Comparison of ENCODE assay signal across 15 cellular contexts in the genomic region with DNA sequence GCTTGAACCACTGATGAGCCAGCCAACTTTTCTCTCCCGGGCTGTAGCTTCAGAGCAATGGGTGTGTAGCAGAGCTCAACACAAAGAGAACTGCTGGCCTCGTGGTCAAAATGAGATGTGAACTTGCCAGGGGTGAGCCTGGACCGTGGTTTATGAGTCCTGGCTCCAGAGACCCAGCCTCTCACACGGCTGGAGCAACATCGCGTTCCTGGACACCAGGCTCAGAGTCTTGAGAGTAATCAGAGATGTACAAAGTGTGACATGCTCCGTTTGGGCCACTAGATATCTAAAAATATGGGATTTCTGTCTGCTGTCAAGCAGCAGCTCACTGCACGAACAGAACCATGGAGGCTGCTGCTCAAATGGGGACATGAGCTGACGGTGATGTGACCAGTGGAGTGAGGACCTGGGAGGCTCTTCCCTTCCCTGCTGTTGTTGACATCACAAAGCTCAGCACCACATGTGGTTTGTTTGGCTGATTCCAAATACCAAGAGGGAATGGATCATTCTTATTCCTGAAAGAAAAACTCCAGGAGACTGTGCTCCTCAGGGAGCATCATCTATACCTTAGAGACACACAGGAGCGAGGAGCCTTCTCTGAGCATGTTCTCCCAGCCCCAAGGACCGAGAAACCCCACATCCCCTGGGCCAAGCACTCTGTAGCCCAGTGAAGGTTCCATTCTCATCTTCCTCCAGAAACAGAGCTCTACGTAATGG. TPM values are rescaled to one million over a fixed set of nuclear protein-coding genes. Genes with fewer than 3 reads are reported as not detected.
DNase-seq lines count a peak whose midpoint lies in the region; ATAC-seq and TF ChIP-seq lines count a peak whose summit lies in the region.
"Had no signal": no experiment of that assay in that cellular context is flagged by ENCODE, and none has a peak within 500 bp of the region (broad histone marks: within the 10 kb centered on the region; RNA-seq: fewer than 3 reads in every experiment).

No MANE protein-coding gene starts in this region.

- TF ChIP-seq CTCF in choroid plexus epithelial cell (conservative IDR thresholded peaks at IDR 0.05; ENCODE audit: low read depth, low read length) (no peak), Peyer's patch (IDR thresholded peaks at IDR 0.05) (no peak)

- intact Hi-C loops in right cardiac atrium (cut with DNase I): loop anchor here in 1 of 4 donors (10.0 kb wide), 1 partner anchor 91 kb away; no protein-coding TSS in a partner anchor

- no peak overlapping the region for H3K4me3 Mint-ChIP-seq in effector memory CD8-positive, alpha-beta T cell
- H3K4me3 Mint-ChIP-seq: stimulated activated naive CD8-positive, alpha-beta T cell treated with anti-CD3 and anti-CD28 coated beads, Interleukin-15, Interleukin-2, amounts not matched to agents 100 ng/mL and 50 ng/mL, for 24 hours had no signal

- H3K9ac ChIP-seq in rectal smooth muscle tissue (ENCODE audit: low read length): no peak overlapping the region

- peak; percentile 68 to 80 for ATAC-seq in right cardiac atrium
- ATAC-seq in effector memory CD8-positive, alpha-beta T cell (replicated peaks): no peak
- ATAC-seq in GM21786 (IDR thresholded peaks at IDR 0.05; ENCODE audit: unreplicated experiment): no peak

- H3K27ac Mint-ChIP-seq in effector memory CD8-positive, alpha-beta T cell: peak overlapping the region in 1 of 2 donors; percentile 31
- H3K27ac Mint-ChIP-seq: stimulated activated naive CD8-positive, alpha-beta T cell treated with anti-CD3 and anti-CD28 coated beads, Interleukin-15, Interleukin-2, amounts not matched to agents 100 ng/mL and 50 ng/mL, for 24 hours had no signal

- peaks cover 6% of the 10 kb centered on the region for H3K36me3 Mint-ChIP-seq in effector memory CD8-positive, alpha-beta T cell (ENCODE audit: insufficient read depth)

- H3K27me3 Mint-ChIP-seq in effector memory CD8-positive, alpha-beta T cell: no peaks in the 10 kb centered on the region
- H3K27me3 Mint-ChIP-seq: stimulated activated naive CD8-positive, alpha-beta T cell treated with anti-CD3 and anti-CD28 coated beads, Interleukin-15, Interleukin-2, amounts not matched to agents 100 ng/mL and 50 ng/mL, for 24 hours had no signal

- no peaks in the 10 kb centered on the region for H3K36me3 ChIP-seq in rectal smooth muscle tissue (ENCODE audit: control insufficient read depth, insufficient read depth, low read length)
- H3K36me3 ChIP-seq in Peyer's patch: no peaks in the 10 kb centered on the region

- H3K4me1 ChIP-seq in right cardiac atrium (ENCODE audit: control insufficient read depth, insufficient read depth, low read length): peaks cover 16% of the 10 kb centered on the region
- peaks cover 49% of the 10 kb centered on the region for H3K4me1 ChIP-seq in rectal smooth muscle tissue (ENCODE audit: control insufficient read depth, insufficient read depth, low read length)
- peaks cover 0 to 35% (median 0%) of the 10 kb centered on the region in 4 donors for H3K4me1 ChIP-seq in Peyer's patch

- no peaks in the 10 kb centered on the region for H3K9me3 Mint-ChIP-seq in effector memory CD8-positive, alpha-beta T cell
- H3K9me3 Mint-ChIP-seq: stimulated activated naive CD8-positive, alpha-beta T cell treated with anti-CD3 and anti-CD28 coated beads, Interleukin-15, Interleukin-2, amounts not matched to agents 100 ng/mL and 50 ng/mL, for 24 hours had no signal

- no peak overlapping the region for H3K4me3 ChIP-seq in choroid plexus epithelial cell (ENCODE audit: low read depth, low read length)
- no peak overlapping the region for H3K4me3 ChIP-seq in right cardiac atrium (ENCODE audit: low read length)
- H3K4me3 ChIP-seq in rectal smooth muscle tissue (ENCODE audit: low read length): no peak overlapping the region
- H3K4me3 ChIP-seq in Peyer's patch: no peak overlapping the region

- DNase-seq in AG20443 (ENCODE audit: low spot score): peak; percentile 57
- DNase-seq in choroid plexus epithelial cell (ENCODE audit: low read depth): peak; percentile 42
- peak; percentile 64 to 81 (median 79) for DNase-seq in right cardiac atrium
- no peak for DNase-seq in Peyer's patch
- no peak for DNase-seq in activated effector memory CD4-positive, alpha-beta T cell treated with Interleukin-2 at 50 U/mL for 16 hours
- no peak for DNase-seq in effector memory CD8-positive, alpha-beta T cell
- DNase-seq: ACHN; activated naive CD4-positive, alpha-beta T cell treated with Interleukin-2 at 50 U/mL for 16 hours; COR-L47; erythroblast; GDM1; MM.1S had no signal

- peak overlapping the region; percentile 96 for H3K27ac ChIP-seq in right cardiac atrium (ENCODE audit: low read length)
- peak overlapping the region; percentile 92 for H3K27ac ChIP-seq in rectal smooth muscle tissue (ENCODE audit: low read depth, low read length)
- peak overlapping the region in 1 of 4 donors; percentile 72 for H3K27ac ChIP-seq in Peyer's patch

- no peaks in the 10 kb centered on the region for H3K9me3 ChIP-seq in right cardiac atrium (ENCODE audit: control insufficient read depth, low read length)
- H3K9me3 ChIP-seq in Peyer's patch: no peaks in the 10 kb centered on the region

- H3K4me1 Mint-ChIP-seq in effector memory CD8-positive, alpha-beta T cell (ENCODE audit: low read depth in 2 of 2): peaks cover 30 to 40% of the 10 kb centered on the region in 2 donors

- no peak for TF ChIP-seq POLR2A in Peyer's patch (IDR thresholded peaks at IDR 0.05)

- H3K27me3 ChIP-seq in right cardiac atrium (ENCODE audit: control insufficient read depth, insufficient read depth): no peaks in the 10 kb centered on the region
- H3K27me3 ChIP-seq in rectal smooth muscle tissue (ENCODE audit: control insufficient read depth, insufficient read depth, low read length): no peaks in the 10 kb centered on the region
- no peaks in the 10 kb centered on the region for H3K27me3 ChIP-seq in Peyer's patch

- WGBS in right cardiac atrium: 47% methylated on average over 12 of the region's 12 CpGs

RNA-seq across cellular contexts. Expression of a gene that starts 9.2 kb away (rescaled TPM):
- total RNA-seq in right cardiac atrium: 100 to 1,000 TPM; 254 to 374 (median 287) TPM
- polyA plus RNA-seq in right cardiac atrium: 106 TPM
- total RNA-seq in Peyer's patch: 10 to 100 TPM; 30.3 to 84.3 (median 62.5) TPM

Comparison
In these comparisons a context has a peak if more than half of its experiments do, and no peak if none do; other contexts are left out.
1. DNase-seq: peak in AG20443 (single experiment), choroid plexus epithelial cell (single experiment) and right cardiac atrium (3 of 3); none in Peyer's patch (0 of 3), activated effector memory CD4-positive, alpha-beta T cell treated with Interleukin-2 at 50 U/mL for 16 hours (single experiment) and effector memory CD8-positive, alpha-beta T cell (0 of 3).
2. ATAC-seq: peak in right cardiac atrium (2 of 2); none in effector memory CD8-positive, alpha-beta T cell (single experiment) and GM21786 (single experiment).